In the genomic region with DNA sequence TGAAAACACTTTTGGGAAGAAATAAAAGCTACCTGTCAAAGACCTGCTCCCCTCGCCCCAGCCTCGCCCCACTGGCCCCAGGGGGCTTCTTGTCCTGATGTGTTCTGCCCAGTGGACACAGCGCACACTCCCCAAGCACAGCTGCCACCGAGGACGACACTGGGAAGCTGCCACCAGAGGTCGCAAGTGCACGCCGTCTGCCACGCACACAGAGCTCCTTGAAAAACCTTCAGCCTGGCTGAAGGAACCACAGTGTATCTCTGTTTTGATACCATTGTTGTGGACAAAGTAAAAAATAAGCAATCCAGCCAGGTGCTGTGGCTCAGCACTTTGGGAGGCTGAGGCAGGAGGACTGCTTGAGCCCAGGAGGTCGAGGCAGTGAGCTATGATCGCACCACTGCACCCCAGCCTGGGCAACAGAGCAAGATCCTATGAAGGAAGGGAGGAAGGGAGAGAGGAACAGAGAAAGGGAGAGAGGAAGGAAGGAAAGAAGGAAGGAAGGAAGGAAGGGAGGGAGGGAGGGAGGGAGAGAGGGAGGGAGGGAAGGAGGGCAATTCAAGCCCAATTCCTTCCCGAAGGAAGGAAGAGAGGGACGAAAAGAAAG, we compare ENCODE assay signal across 8 cellular contexts. TPM values are rescaled to one million over a fixed set of nuclear protein-coding genes. Genes with fewer than 3 reads are reported as not detected.
DNase-seq lines count a peak whose midpoint lies in the region; ATAC-seq and TF ChIP-seq lines count a peak whose summit lies in the region.

No MANE protein-coding gene starts in this region.

- H3K9me3 Mint-ChIP-seq in CD14-positive monocyte = peaks cover 0 to 3% (median 0%) of the 10 kb centered on the region in 7 donors

- no peaks in the 10 kb centered on the region for H3K4me1 ChIP-seq in right lobe of liver

- intact Hi-C loops in CD14-positive monocyte (cut with micrococcal nuclease) (loop anchor here in 1 of 2 donors (2.0 kb wide), 1 partner anchor 340 kb away; no protein-coding TSS in a partner anchor), right lobe of liver (cut with DNase I) (loop anchor here (5.0 kb wide), 1 partner anchor 342 kb away; no protein-coding TSS in a partner anchor)

- TF ChIP-seq CTCF in CD14-positive monocyte (IDR thresholded peaks at IDR 0.05) (peak; percentile 83), choroid plexus epithelial cell (conservative IDR thresholded peaks at IDR 0.05; ENCODE audit: low read depth, low read length) (peak; percentile 87), right lobe of liver (IDR thresholded peaks at IDR 0.05) (peak; percentile 49 to 73 (median 62))

- H3K36me3 Mint-ChIP-seq in CD14-positive monocyte = no peaks in the 10 kb centered on the region

- ATAC-seq in right lobe of liver = peak; percentile 66 to 86 (median 82)
- ATAC-seq in GM18870 (IDR thresholded peaks at IDR 0.05; ENCODE audit: unreplicated experiment) = no peak

- H3K36me3 ChIP-seq in right lobe of liver = peaks cover 0 to 3% (median 0%) of the 10 kb centered on the region in 4 donors

- peak overlapping the region in 2 of 7 donors; percentile 43 to 83 for H3K27ac Mint-ChIP-seq in CD14-positive monocyte

- WGBS in right lobe of liver (ENCODE audit: insufficient coverage, low coverage, low lambda C conversion rate, missing lambda C conversion rate) = 43% methylated on average over 11 of the region's 13 CpGs

- peaks cover 3 to 5% (median 4%) of the 10 kb centered on the region in 3 donors for H3K27me3 Mint-ChIP-seq in CD14-positive monocyte (ENCODE audit: low read depth in 3 of 3)

- H3K4me1 Mint-ChIP-seq in CD14-positive monocyte = peaks cover 4% of the 10 kb centered on the region

- H3K27ac ChIP-seq in right lobe of liver = no peak overlapping the region

- TF ChIP-seq POLR2A in right lobe of liver (IDR thresholded peaks at IDR 0.05) = no peak

- no peaks in the 10 kb centered on the region for H3K27me3 ChIP-seq in right lobe of liver

- DNase-seq in CD14-positive monocyte (ENCODE audit: low spot score) (peak; percentile 51), HCEC 1CT (peak; percentile 45), NCI-H460 (ENCODE audit: extremely low read depth, low read depth) (peak; percentile 36), choroid plexus epithelial cell (ENCODE audit: low read depth) (peak; percentile 79), right lobe of liver (peak; percentile 59 to 71 (median 70))
- DNase-seq in activated CD4-positive, alpha-beta T cell treated with anti-CD3 and anti-CD28 coated beads for 4 hours = peak; percentile 38 to 59
- peak; percentile 37 to 58 (median 41) for DNase-seq in stimulated activated CD4-positive, alpha-beta T cell treated with anti-CD3 and anti-CD28 coated beads, TNF-alpha, amount 100 ng/mL, for 48 hours (ENCODE audit: low read depth in 3 of 3)

- H3K9me3 ChIP-seq in right lobe of liver = no peaks in the 10 kb centered on the region

- H3K4me3 Mint-ChIP-seq in CD14-positive monocyte = no peak overlapping the region

- H3K4me3 ChIP-seq in choroid plexus epithelial cell (ENCODE audit: low read depth, low read length) (no peak overlapping the region), right lobe of liver (no peak overlapping the region)

RNA-seq across cellular contexts. Expression of a gene that starts 57.3 kb away (rescaled TPM):
- polyA plus RNA-seq in CD14-positive monocyte = 10 to 100 TPM; 16.8 to 17.8 TPM
- 73.9 and 89.1 TPM in 2 replicates for total RNA-seq in NCI-H460 (2014; rRNA removed; shearing (Covaris generic))
- polyA plus RNA-seq in NCI-H460 (2014; cell fraction: nucleus; rRNA removed) = 27.2 and 42.6 TPM in 2 replicates
- 10 to 100 TPM; 15.0 to 32.3 (median 27.1) TPM for total RNA-seq in right lobe of liver
